In genomic region chr11:76752321-76753175, GRCh38 we compare ENCODE assay signal across 9 cellular contexts. TPM values are rescaled to one million over a fixed set of nuclear protein-coding genes. Genes with fewer than 3 reads are reported as not detected.
A peak's percentile ranks its signal among the peaks of the same experiment; 100 is the strongest.
DNase-seq lines count a peak whose midpoint lies in the region; ATAC-seq, FAIRE-seq and TF ChIP-seq lines count a peak whose summit lies in the region.
"Had no signal": no experiment of that assay in that cellular context is flagged by ENCODE, and none has a peak within 500 bp of the region (broad histone marks: within the 10 kb centered on the region; RNA-seq: fewer than 3 reads in every experiment).

No MANE protein-coding gene starts in this region.

- H3K9ac ChIP-seq in GM23248 = peak overlapping the region; percentile 38; the same call in 1 of the 2 replicates
- peak overlapping the region; percentile 9 for H3K9ac ChIP-seq in keratinocyte (ENCODE audit: control insufficient read depth, extremely low read depth, insufficient read depth, low read length)

- intact Hi-C loops in breast epithelium (cut with DNase I; ENCODE audit: low total_unique reads) = no loop called here

- no peak for ATAC-seq in HG03280 (IDR thresholded peaks at IDR 0.05; ENCODE audit: unreplicated experiment)

- 23 to 25% methylated on average over 24 to 25 of the region's 25 CpGs for WGBS in GM23248 (ENCODE audit: low coverage in 1 of 2, low lambda C conversion rate in 2 of 2, missing lambda C conversion rate in 2 of 2), 2 experiments
- WGBS in small intestine, 3 donors = 49 to 60% (median 51%) methylated on average over 24 to 25 of the region's 25 CpGs

- H3K4me2 ChIP-seq in GM23248 (ENCODE audit: unreplicated experiment) (peak overlapping the region; percentile 45), keratinocyte (ENCODE audit: control insufficient read depth, extremely low read depth, insufficient read depth, low read depth, low read length) (peak overlapping the region; percentile 20)

- H3K27me3 ChIP-seq in GM23248 (replicated peaks; ENCODE audit: insufficient read depth) (no peaks in the 10 kb centered on the region), breast epithelium (no peaks in the 10 kb centered on the region), keratinocyte (ENCODE audit: control insufficient read depth, extremely low read depth, insufficient read depth, low read length) (no peaks in the 10 kb centered on the region), small intestine (ENCODE audit: control insufficient read depth in 2 of 2, insufficient read depth in 2 of 2, low read length in 2 of 2) (no peaks in the 10 kb centered on the region), SJCRH30 (no peaks in the 10 kb centered on the region)

- H3F3A ChIP-seq in GM23248 (ENCODE audit: insufficient read depth) = no peaks in the 10 kb centered on the region

- no peaks in the 10 kb centered on the region for H3K9me3 ChIP-seq in GM23248 (ENCODE audit: low read depth)
- H3K9me3 ChIP-seq in breast epithelium = no peaks in the 10 kb centered on the region
- H3K9me3 ChIP-seq in keratinocyte (ENCODE audit: control insufficient read depth, low read depth, low read length) = no peaks in the 10 kb centered on the region
- H3K9me3 ChIP-seq in small intestine (ENCODE audit: control insufficient read depth, low read depth) = no peaks in the 10 kb centered on the region
- no peaks in the 10 kb centered on the region for H3K9me3 ChIP-seq in SJCRH30 (replicated peaks)

- no peak for TF ChIP-seq POLR2A in breast epithelium (IDR thresholded peaks at IDR 0.05)

- H3K4me3 ChIP-seq in GM23248 = no peak overlapping the region
- peak overlapping the region; percentile 3 to 50 (median 34) for H3K4me3 ChIP-seq in breast epithelium
- H3K4me3 ChIP-seq in keratinocyte (ENCODE audit: control insufficient read depth in 2 of 3, extremely low read depth in 1 of 3, insufficient read depth in 2 of 3, low read depth in 1 of 3, low read length in 3 of 3) = no peak overlapping the region
- H3K4me3 ChIP-seq in small intestine (ENCODE audit: low read depth in 1 of 2, low read length in 2 of 2) = no peak overlapping the region
- H3K4me3 ChIP-seq in SJCRH30 = no peak overlapping the region

- H3K36me3 ChIP-seq in GM23248 (ENCODE audit: low read depth) (no peaks in the 10 kb centered on the region), breast epithelium (no peaks in the 10 kb centered on the region), keratinocyte (ENCODE audit: control insufficient read depth in 2 of 2, extremely low read depth in 1 of 2, insufficient read depth in 2 of 2, low read length in 2 of 2) (no peaks in the 10 kb centered on the region), small intestine (ENCODE audit: control insufficient read depth in 2 of 2, insufficient read depth in 2 of 2, low read length in 2 of 2) (no peaks in the 10 kb centered on the region), SJCRH30 (no peaks in the 10 kb centered on the region)

- DNase-seq in GM23248 = peak; percentile 96
- peak; percentile 41 to 60 for DNase-seq in breast epithelium (ENCODE audit: low spot score in 2 of 2)
- DNase-seq in keratinocyte (ENCODE audit: low read depth, low spot score) = no peak
- peak; percentile 75 for DNase-seq in small intestine
- DNase-seq in activated effector memory CD4-positive, alpha-beta T cell treated with anti-CD3 and anti-CD28 coated beads, Interleukin-2, amount 50 U/mL, for 16 hours = no peak
- no peak for DNase-seq in SJCRH30
- no peak for DNase-seq in NCI-H2196 (lab: John Stamatoyannopoulos, UW; ENCODE audit: unreplicated experiment)
- DNase-seq: NCI-H446 had no signal

- no peak for FAIRE-seq in keratinocyte (lab: Jason Lieb, UNC)
- no peak for FAIRE-seq in small intestine (lab: Jason Lieb, UNC)

- dilution Hi-C loops in keratinocyte (cut with MboI; ENCODE audit: extremely low pct_ligation_motif_present, low sequenced_read_pairs) = no loop called here

- peak overlapping the region; percentile 80 for H2AFZ ChIP-seq in GM23248
- H2AFZ ChIP-seq in keratinocyte (ENCODE audit: control insufficient read depth, low read length) = peak overlapping the region; percentile 81

- no peaks in the 10 kb centered on the region for H3K9me1 ChIP-seq in keratinocyte (ENCODE audit: control insufficient read depth, extremely low read depth, insufficient read depth, low read length)

- H3K79me2 ChIP-seq in GM23248 (ENCODE audit: insufficient read depth) (no peaks in the 10 kb centered on the region), keratinocyte (ENCODE audit: control insufficient read depth, insufficient read depth, low read length) (no peaks in the 10 kb centered on the region)

- TF ChIP-seq CTCF in breast epithelium (IDR thresholded peaks at IDR 0.05) (no peak), keratinocyte (optimal IDR thresholded peaks at IDR 0.05 in 1 of 3, IDR thresholded peaks at IDR 0.05 in 1 of 3, conservative IDR thresholded peaks at IDR 0.05 in 1 of 3; ENCODE audit: extremely low read depth in 1 of 3, insufficient read depth in 2 of 3, low read length in 3 of 3) (no peak)

- H3K4me1 ChIP-seq in GM23248 (ENCODE audit: insufficient read depth) (peaks cover 11% of the 10 kb centered on the region), breast epithelium (no peaks in the 10 kb centered on the region), keratinocyte (ENCODE audit: control insufficient read depth, extremely low read depth, insufficient read depth, low read length) (peaks cover 13% of the 10 kb centered on the region), small intestine (ENCODE audit: control insufficient read depth in 2 of 2, insufficient read depth in 1 of 2, low read depth in 1 of 2, low read length in 1 of 2) (peaks cover 0 to 3% of the 10 kb centered on the region in 2 donors), SJCRH30 (peaks cover 11% of the 10 kb centered on the region; the same call in 1 of the 2 replicates)

- H4K20me1 ChIP-seq in GM23248 (ENCODE audit: insufficient read depth) = no peaks in the 10 kb centered on the region
- no peaks in the 10 kb centered on the region for H4K20me1 ChIP-seq in keratinocyte (ENCODE audit: control insufficient read depth, extremely low read depth, insufficient read depth, low read length)

- in situ Hi-C loops in GM23248 (cut with MboI) = no loop called here

- H3K9me2 ChIP-seq in GM23248 (ENCODE audit: insufficient read depth) = no peaks in the 10 kb centered on the region

- H3K27ac ChIP-seq in GM23248 = no peak overlapping the region
- peak overlapping the region; percentile 69 to 75 for H3K27ac ChIP-seq in breast epithelium
- no peak overlapping the region for H3K27ac ChIP-seq in keratinocyte (ENCODE audit: control insufficient read depth, insufficient read depth, low read length)
- no peak overlapping the region for H3K27ac ChIP-seq in small intestine (ENCODE audit: low read depth in 1 of 2, low read length in 1 of 2)
- H3K27ac ChIP-seq in SJCRH30 = no peak overlapping the region

RNA-seq across cellular contexts. Expression of gene TSKU, which starts 30.6 kb away (rescaled TPM):
- total RNA-seq in GM23248 (2014; rRNA removed; shearing (Covaris generic)) = 30.6 and 40.1 TPM in 2 replicates
- polyA plus RNA-seq in GM23248 (2016; fragmentation: Nextera tagmentation; extraction: Ambion mirVana) (30.8 and 35.2 TPM in 2 replicates), keratinocyte (22.8 to 36.1 TPM (median 35.8 TPM) in 3 replicates), small intestine (10 to 100 TPM; 21.9 to 42.7 (median 22.8) TPM)
- 100 to 1,000 TPM in 1 of 3 donors, 10 to 100 TPM in 2; 51.1 to 360 (median 65.1) TPM for total RNA-seq in breast epithelium
- polyA plus RNA-seq in keratinocyte (2011; ENCODE audit: low read depth) = 3.6 TPM
- polyA plus RNA-seq in keratinocyte (2011; cell fraction: cytosol; rRNA removed) = 23.3 and 32.4 TPM in 2 replicates
- 46.7 and 64.8 TPM in 2 replicates for polyA plus RNA-seq in keratinocyte (2011; cell fraction: nucleus; rRNA removed)
- 24.0 and 42.3 TPM in 2 replicates for polyA plus RNA-seq in keratinocyte (2012; ENCODE audit: low replicate concordance)
- 27.5 to 79.8 TPM (median 38.8 TPM) in 3 replicates for polyA minus RNA-seq in keratinocyte
- 58.9 TPM for polyA minus RNA-seq in keratinocyte (2011; cell fraction: cytosol; rRNA and poly(A)+ RNA removed)
- polyA minus RNA-seq in keratinocyte (2011; cell fraction: nucleus; rRNA and poly(A)+ RNA removed) = 52.7 and 54.9 TPM in 2 replicates
- 18.2 and 21.2 TPM in 2 replicates for total RNA-seq in SJCRH30 (2014; rRNA removed; shearing (Covaris generic))

Comparison
In these comparisons a context has a peak if more than half of its experiments do, and no peak if none do; other contexts are left out.
1. DNase-seq: peak in GM23248 (single experiment), breast epithelium (2 of 2) and small intestine (single experiment); none in keratinocyte (single experiment), activated effector memory CD4-positive, alpha-beta T cell treated with anti-CD3 and anti-CD28 coated beads, Interleukin-2, amount 50 U/mL, for 16 hours (single experiment), SJCRH30 (0 of 2) and NCI-H2196 (single experiment).
2. H3K27ac ChIP-seq: peak in breast epithelium (2 of 2); none in GM23248 (single experiment), keratinocyte (single experiment), small intestine (0 of 2) and SJCRH30 (single experiment).
3. H3K4me3 ChIP-seq: peak in breast epithelium (3 of 3); none in GM23248 (single experiment), keratinocyte (0 of 3), small intestine (0 of 2) and SJCRH30 (single experiment).